1 cellular context compared by ENCODE assay signal in the genomic region with DNA sequence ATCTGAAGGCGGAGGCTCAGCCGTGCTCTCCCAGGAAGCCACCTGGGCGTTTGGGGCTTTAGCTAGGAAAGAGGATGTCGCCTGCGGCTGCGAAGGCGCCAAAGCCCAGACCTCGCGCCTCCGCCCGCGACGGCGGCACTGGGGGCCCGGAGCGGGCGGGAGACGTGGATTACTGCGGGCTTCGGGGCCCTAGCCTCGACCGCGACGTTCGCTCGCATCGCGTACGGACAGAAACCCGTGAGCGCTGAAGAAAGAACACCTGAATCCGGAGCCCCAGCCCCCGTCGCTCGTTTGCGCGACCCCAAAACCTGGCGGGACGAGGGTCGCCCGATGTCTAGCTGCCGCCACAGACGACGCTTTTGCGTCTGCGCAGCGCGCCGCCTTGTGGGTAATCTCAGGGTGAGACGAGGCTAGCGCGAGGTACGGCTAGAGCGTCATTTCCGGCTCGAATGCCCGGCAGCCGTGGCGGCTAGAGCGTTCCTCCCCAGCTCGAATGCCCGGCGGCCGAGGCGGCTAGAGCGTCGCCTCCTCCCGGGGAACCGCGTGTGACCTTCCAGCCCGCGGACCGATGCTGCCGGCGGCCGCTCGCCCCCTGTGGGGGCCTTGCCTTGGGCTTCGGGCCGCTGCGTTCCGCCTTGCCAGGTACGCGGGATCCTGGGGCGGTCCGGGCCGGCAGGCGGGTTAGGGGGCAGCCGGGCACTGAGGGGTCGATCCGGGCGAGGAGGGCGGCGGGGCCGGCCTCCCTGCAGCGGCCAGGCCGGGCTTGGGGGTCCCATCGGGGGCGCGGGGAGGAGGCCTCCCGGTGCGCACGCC.
A peak's percentile ranks its signal among the peaks of the same experiment; 100 is the strongest.
TF ChIP-seq lines count a peak whose summit lies in the region.

A gene (plus strand): TSS at position 434 of the 813 bp plus-strand sequence. CDS start 135 bp downstream, at position 569.

TF ChIP-seq in HepG2, 621 proteins besides CTCF, POLR2A, EP300 and RAD21 (continued from another document):
- TF ChIP-seq, protein P1, sequence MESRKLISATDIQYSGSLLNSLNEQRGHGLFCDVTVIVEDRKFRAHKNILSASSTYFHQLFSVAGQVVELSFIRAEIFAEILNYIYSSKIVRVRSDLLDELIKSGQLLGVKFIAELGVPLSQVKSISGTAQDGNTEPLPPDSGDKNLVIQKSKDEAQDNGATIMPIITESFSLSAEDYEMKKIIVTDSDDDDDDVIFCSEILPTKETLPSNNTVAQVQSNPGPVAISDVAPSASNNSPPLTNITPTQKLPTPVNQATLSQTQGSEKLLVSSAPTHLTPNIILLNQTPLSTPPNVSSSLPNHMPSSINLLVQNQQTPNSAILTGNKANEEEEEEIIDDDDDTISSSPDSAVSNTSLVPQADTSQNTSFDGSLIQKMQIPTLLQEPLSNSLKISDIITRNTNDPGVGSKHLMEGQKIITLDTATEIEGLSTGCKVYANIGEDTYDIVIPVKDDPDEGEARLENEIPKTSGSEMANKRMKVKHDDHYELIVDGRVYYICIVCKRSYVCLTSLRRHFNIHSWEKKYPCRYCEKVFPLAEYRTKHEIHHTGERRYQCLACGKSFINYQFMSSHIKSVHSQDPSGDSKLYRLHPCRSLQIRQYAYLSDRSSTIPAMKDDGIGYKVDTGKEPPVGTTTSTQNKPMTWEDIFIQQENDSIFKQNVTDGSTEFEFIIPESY (CRISPR knock-in tag; IDR thresholded peaks at IDR 0.05) = peak; percentile 57; the same call in 1 of the 2 replicates
- TF ChIP-seq, protein P2, sequence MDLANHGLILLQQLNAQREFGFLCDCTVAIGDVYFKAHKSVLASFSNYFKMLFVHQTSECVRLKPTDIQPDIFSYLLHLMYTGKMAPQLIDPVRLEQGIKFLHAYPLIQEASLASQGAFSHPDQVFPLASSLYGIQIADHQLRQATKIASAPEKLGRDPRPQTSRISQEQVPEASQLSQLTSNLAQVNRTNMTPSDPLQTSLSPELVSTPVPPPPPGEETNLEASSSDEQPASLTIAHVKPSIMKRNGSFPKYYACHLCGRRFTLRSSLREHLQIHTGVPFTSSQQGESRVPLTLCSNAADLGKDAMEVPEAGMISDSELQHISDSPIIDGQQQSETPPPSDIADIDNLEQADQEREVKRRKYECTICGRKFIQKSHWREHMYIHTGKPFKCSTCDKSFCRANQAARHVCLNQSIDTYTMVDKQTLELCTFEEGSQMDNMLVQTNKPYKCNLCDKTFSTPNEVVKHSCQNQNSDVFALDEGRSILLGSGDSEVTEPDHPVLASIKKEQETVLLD (CRISPR knock-in tag; IDR thresholded peaks at IDR 0.05; ENCODE audit: low read depth) = peak; percentile 97
- TF ChIP-seq TOE1 (CRISPR knock-in tag; IDR thresholded peaks at IDR 0.05) (peak; percentile 88; the same call in 1 of the 2 replicates), TGIF2 (CRISPR knock-in tag; IDR thresholded peaks at IDR 0.05) (peak; percentile 54; the same call in 1 of the 2 replicates), ZFP62 (CRISPR knock-in tag; IDR thresholded peaks at IDR 0.05) (peak; percentile 70; the same call in 1 of the 2 replicates), FOXC1 (CRISPR knock-in tag; IDR thresholded peaks at IDR 0.05; ENCODE audit: borderline replicate concordance) (0 out of 2 replicates have a peak, but pooled peaks have one; percentile 89), ZNF552 (CRISPR knock-in tag; IDR thresholded peaks at IDR 0.05; ENCODE audit: borderline replicate concordance) (peak; percentile 93), CC2D1A (CRISPR knock-in tag; IDR thresholded peaks at IDR 0.05) (no peak), CAMTA2 (CRISPR knock-in tag; IDR thresholded peaks at IDR 0.05; ENCODE audit: borderline replicate concordance) (peak; percentile 95), KAT8 (CRISPR knock-in tag; IDR thresholded peaks at IDR 0.05) (peak; percentile 99), NFE2L1 (CRISPR knock-in tag; IDR thresholded peaks at IDR 0.05; ENCODE audit: borderline replicate concordance) (no peak; the same call in 1 of the 2 replicates), BORCS8-MEF2B (CRISPR knock-in tag; IDR thresholded peaks at IDR 0.05) (peak; percentile 94), EZH2 (conservative IDR thresholded peaks at IDR 0.05; ENCODE audit: low read depth, low read length) (no peak), POLR2G (IDR thresholded peaks at IDR 0.05; ENCODE audit: low read depth, low read length) (peak; percentile 94), ZFAT (CRISPR knock-in tag; conservative IDR thresholded peaks at IDR 0.05) (no peak), FIP1L1 (IDR thresholded peaks at IDR 0.05; ENCODE audit: borderline replicate concordance, insufficient read depth, low read depth, low read length) (no peak), RFX3 (CRISPR knock-in tag; IDR thresholded peaks at IDR 0.05) (0 out of 2 replicates have a peak, but pooled peaks have one; percentile 11), ZNF350 (CRISPR knock-in tag; IDR thresholded peaks at IDR 0.05; ENCODE audit: borderline replicate concordance, low read depth) (peak; percentile 80), NFYC (CRISPR knock-in tag; IDR thresholded peaks at IDR 0.05) (peak; percentile 65), ARNT2 (CRISPR knock-in tag; IDR thresholded peaks at IDR 0.05; ENCODE audit: low read depth) (peak; percentile 99), SP4 (CRISPR knock-in tag; IDR thresholded peaks at IDR 0.05) (peak; percentile 81), ZNF335 (CRISPR knock-in tag; IDR thresholded peaks at IDR 0.05) (peak; percentile 84), ZNF652 (CRISPR knock-in tag; IDR thresholded peaks at IDR 0.05; ENCODE audit: borderline replicate concordance, low read depth) (peak; percentile 14; the same call in 1 of the 2 replicates), ISL2 (CRISPR knock-in tag; IDR thresholded peaks at IDR 0.05) (peak; percentile 45), ZSCAN29 (CRISPR knock-in tag; conservative IDR thresholded peaks at IDR 0.05) (peak; percentile 53; the same call in 1 of the 2 replicates), ZMYM4 (CRISPR knock-in tag; IDR thresholded peaks at IDR 0.05) (peak; percentile 81), NR2C2 (CRISPR knock-in tag; IDR thresholded peaks at IDR 0.05; ENCODE audit: borderline replicate concordance) (peak; percentile 92), RELA (CRISPR knock-in tag; IDR thresholded peaks at IDR 0.05) (peak; percentile 80; the same call in 1 of the 2 replicates), ZNF337 (CRISPR knock-in tag; IDR thresholded peaks at IDR 0.05; ENCODE audit: borderline replicate concordance, low read depth) (no peak), IRX3 (CRISPR knock-in tag; IDR thresholded peaks at IDR 0.05; ENCODE audit: borderline replicate concordance, low read depth) (peak; percentile 73), ZNF354B (CRISPR knock-in tag; IDR thresholded peaks at IDR 0.05) (peak; percentile 52; the same call in 1 of the 2 replicates), ATF1 (CRISPR knock-in tag; IDR thresholded peaks at IDR 0.05) (peak; percentile 73; the same call in 1 of the 2 replicates), PRMT3 (CRISPR knock-in tag; IDR thresholded peaks at IDR 0.05; ENCODE audit: borderline replicate concordance, low read depth) (no peak), TBL1XR1 (IDR thresholded peaks at IDR 0.05; ENCODE audit: borderline replicate concordance, low read length, partially characterized antibody) (peak; percentile 68), CBX2 (IDR thresholded peaks at IDR 0.05; ENCODE audit: low read depth, low read length) (no peak), CBX2 (CRISPR knock-in tag; IDR thresholded peaks at IDR 0.05; ENCODE audit: low read depth) (no peak), JDP2 (CRISPR knock-in tag; IDR thresholded peaks at IDR 0.05; ENCODE audit: borderline replicate concordance) (peak; percentile 43; the same call in 1 of the 2 replicates), ZC3H4 (CRISPR knock-in tag; IDR thresholded peaks at IDR 0.05; ENCODE audit: borderline replicate concordance) (no peak; the same call in 1 of the 2 replicates), HHEX (CRISPR knock-in tag; IDR thresholded peaks at IDR 0.05) (no peak), ZNF768 (CRISPR knock-in tag; IDR thresholded peaks at IDR 0.05) (peak; percentile 83), ZNF83 (CRISPR knock-in tag; IDR thresholded peaks at IDR 0.05; ENCODE audit: borderline replicate concordance) (no peak; the same call in 1 of the 2 replicates), MTA3 (CRISPR knock-in tag; IDR thresholded peaks at IDR 0.05) (no peak), KDM4B (CRISPR knock-in tag; IDR thresholded peaks at IDR 0.05) (peak; percentile 96), RNF2 (conservative IDR thresholded peaks at IDR 0.05; ENCODE audit: low read depth) (peak; percentile 65)
- TF ChIP-seq, protein P3, sequence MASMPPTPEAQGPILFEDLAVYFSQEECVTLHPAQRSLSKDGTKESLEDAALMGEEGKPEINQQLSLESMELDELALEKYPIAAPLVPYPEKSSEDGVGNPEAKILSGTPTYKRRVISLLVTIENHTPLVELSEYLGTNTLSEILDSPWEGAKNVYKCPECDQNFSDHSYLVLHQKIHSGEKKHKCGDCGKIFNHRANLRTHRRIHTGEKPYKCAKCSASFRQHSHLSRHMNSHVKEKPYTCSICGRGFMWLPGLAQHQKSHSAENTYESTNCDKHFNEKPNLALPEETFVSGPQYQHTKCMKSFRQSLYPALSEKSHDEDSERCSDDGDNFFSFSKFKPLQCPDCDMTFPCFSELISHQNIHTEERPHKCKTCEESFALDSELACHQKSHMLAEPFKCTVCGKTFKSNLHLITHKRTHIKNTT (CRISPR knock-in tag; IDR thresholded peaks at IDR 0.05) = no peak
- TF ChIP-seq, protein P4, sequence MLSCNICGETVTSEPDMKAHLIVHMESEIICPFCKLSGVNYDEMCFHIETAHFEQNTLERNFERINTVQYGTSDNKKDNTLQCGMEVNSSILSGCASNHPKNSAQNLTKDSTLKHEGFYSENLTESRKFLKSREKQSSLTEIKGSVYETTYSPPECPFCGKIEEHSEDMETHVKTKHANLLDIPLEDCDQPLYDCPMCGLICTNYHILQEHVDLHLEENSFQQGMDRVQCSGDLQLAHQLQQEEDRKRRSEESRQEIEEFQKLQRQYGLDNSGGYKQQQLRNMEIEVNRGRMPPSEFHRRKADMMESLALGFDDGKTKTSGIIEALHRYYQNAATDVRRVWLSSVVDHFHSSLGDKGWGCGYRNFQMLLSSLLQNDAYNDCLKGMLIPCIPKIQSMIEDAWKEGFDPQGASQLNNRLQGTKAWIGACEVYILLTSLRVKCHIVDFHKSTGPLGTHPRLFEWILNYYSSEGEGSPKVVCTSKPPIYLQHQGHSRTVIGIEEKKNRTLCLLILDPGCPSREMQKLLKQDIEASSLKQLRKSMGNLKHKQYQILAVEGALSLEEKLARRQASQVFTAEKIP (CRISPR knock-in tag; IDR thresholded peaks at IDR 0.05; ENCODE audit: borderline replicate concordance) = no peak
- TF ChIP-seq, protein P5, sequence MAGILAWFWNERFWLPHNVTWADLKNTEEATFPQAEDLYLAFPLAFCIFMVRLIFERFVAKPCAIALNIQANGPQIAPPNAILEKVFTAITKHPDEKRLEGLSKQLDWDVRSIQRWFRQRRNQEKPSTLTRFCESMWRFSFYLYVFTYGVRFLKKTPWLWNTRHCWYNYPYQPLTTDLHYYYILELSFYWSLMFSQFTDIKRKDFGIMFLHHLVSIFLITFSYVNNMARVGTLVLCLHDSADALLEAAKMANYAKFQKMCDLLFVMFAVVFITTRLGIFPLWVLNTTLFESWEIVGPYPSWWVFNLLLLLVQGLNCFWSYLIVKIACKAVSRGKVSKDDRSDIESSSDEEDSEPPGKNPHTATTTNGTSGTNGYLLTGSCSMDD (CRISPR knock-in tag; IDR thresholded peaks at IDR 0.05) = no peak
- TF ChIP-seq, protein P6, sequence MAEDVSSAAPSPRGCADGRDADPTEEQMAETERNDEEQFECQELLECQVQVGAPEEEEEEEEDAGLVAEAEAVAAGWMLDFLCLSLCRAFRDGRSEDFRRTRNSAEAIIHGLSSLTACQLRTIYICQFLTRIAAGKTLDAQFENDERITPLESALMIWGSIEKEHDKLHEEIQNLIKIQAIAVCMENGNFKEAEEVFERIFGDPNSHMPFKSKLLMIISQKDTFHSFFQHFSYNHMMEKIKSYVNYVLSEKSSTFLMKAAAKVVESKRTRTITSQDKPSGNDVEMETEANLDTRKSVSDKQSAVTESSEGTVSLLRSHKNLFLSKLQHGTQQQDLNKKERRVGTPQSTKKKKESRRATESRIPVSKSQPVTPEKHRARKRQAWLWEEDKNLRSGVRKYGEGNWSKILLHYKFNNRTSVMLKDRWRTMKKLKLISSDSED (CRISPR knock-in tag; IDR thresholded peaks at IDR 0.05) = no peak; the same call in 1 of the 2 replicates
- TF ChIP-seq, protein P7, sequence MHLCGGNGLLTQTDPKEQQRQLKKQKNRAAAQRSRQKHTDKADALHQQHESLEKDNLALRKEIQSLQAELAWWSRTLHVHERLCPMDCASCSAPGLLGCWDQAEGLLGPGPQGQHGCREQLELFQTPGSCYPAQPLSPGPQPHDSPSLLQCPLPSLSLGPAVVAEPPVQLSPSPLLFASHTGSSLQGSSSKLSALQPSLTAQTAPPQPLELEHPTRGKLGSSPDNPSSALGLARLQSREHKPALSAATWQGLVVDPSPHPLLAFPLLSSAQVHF (CRISPR knock-in tag; IDR thresholded peaks at IDR 0.05) = peak; percentile 94
